8 cellular contexts compared by ENCODE assay signal in genomic region chr11:125063429-125064043, GRCh38. TPM values are rescaled to one million over a fixed set of nuclear protein-coding genes. Genes with fewer than 3 reads are reported as not detected.
DNase-seq lines count a peak whose midpoint lies in the region; ATAC-seq and TF ChIP-seq lines count a peak whose summit lies in the region.

No MANE protein-coding gene starts in this region.

- DNase-seq in activated T-cell treated with anti-CD3 and anti-CD28 coated beads, Interleukin-2, amount 50 U/mL, for 4 hours, result no peak
- DNase-seq in activated T-cell treated with anti-CD3 and anti-CD28 coated beads, Interleukin-2, amount 50 U/mL, for 1 hour, result no peak
- DNase-seq in activated T-cell treated with anti-CD3 and anti-CD28 coated beads, Interleukin-2, amount 50 U/mL, for 48 hours, result peak; percentile 24 to 31
- DNase-seq in right cardiac atrium (peak in 2 of 3 donors; percentile 30 to 49), gastrocnemius medialis (no peak), MV-4-11 (lab: John Stamatoyannopoulos, UW) (no peak), NCI-H2196 (lab: John Stamatoyannopoulos, UW; ENCODE audit: unreplicated experiment) (no peak)

- whole genome bisulfite sequencing in right cardiac atrium, result 6% methylated on average over 38 of the region's 38 CpGs

- peaks cover 45% of the 10 kb centered on the region for H3K27me3 Mint-ChIP-seq in activated T-cell treated with anti-CD3 and anti-CD28 coated beads, Interleukin-2, amount 50 U/mL, for 4 hours (ENCODE audit: low read depth)

- H3K27ac ChIP-seq in right cardiac atrium (ENCODE audit: low read length) (no peak overlapping the region), gastrocnemius medialis (peak overlapping the region; percentile 28 to 55 (median 44))

- no peaks in the 10 kb centered on the region for H3K36me3 Mint-ChIP-seq in activated T-cell treated with anti-CD3 and anti-CD28 coated beads, Interleukin-2, amount 50 U/mL, for 4 hours (ENCODE audit: insufficient read depth)

- H3K9me3 Mint-ChIP-seq in activated T-cell treated with anti-CD3 and anti-CD28 coated beads, Interleukin-2, amount 50 U/mL, for 4 hours, result no peaks in the 10 kb centered on the region

- no peak for TF ChIP-seq POLR2A in gastrocnemius medialis (IDR thresholded peaks at IDR 0.05)

- H3K9me3 ChIP-seq in right cardiac atrium (ENCODE audit: control insufficient read depth, low read length) (no peaks in the 10 kb centered on the region), gastrocnemius medialis (no peaks in the 10 kb centered on the region)

- H3K4me3 ChIP-seq in right cardiac atrium (ENCODE audit: low read length) (peak overlapping the region; percentile 60), gastrocnemius medialis (peak overlapping the region; percentile 59 to 69 (median 64))

- intact Hi-C loops in right cardiac atrium (cut with DNase I) (no loop called here), gastrocnemius medialis (cut with DNase I; ENCODE audit: low total_unique reads) (no loop called here)

- H3K4me3 Mint-ChIP-seq in activated T-cell treated with anti-CD3 and anti-CD28 coated beads, Interleukin-2, amount 50 U/mL, for 4 hours, result peak overlapping the region; percentile 69

- in situ Hi-C loops in gastrocnemius medialis (cut with MboI; ENCODE audit: low sequenced_read_pairs in 4 of 4), result no loop called here

- peaks cover 11% of the 10 kb centered on the region for H3K4me1 Mint-ChIP-seq in activated T-cell treated with anti-CD3 and anti-CD28 coated beads, Interleukin-2, amount 50 U/mL, for 4 hours (ENCODE audit: low read depth)

- no peaks in the 10 kb centered on the region for H3K27me3 ChIP-seq in right cardiac atrium (ENCODE audit: control insufficient read depth, insufficient read depth)
- H3K27me3 ChIP-seq in gastrocnemius medialis, result peaks cover 0 to 5% (median 4%) of the 10 kb centered on the region in 3 donors

- ATAC-seq in activated T-cell treated with anti-CD3 and anti-CD28 coated beads, Interleukin-2, amount 50 U/mL, for 4 hours, result peak; percentile 20 to 29
- peak; percentile 18 for ATAC-seq in HG02973 (IDR thresholded peaks at IDR 0.05; ENCODE audit: unreplicated experiment)
- peak; percentile 22 to 30 for ATAC-seq in right cardiac atrium
- no peak for ATAC-seq in gastrocnemius medialis

- TF ChIP-seq CTCF in gastrocnemius medialis (IDR thresholded peaks at IDR 0.05 in 4 of 5, conservative IDR thresholded peaks at IDR 0.05 in 1 of 5), result no peak

- no peaks in the 10 kb centered on the region for H3K36me3 ChIP-seq in gastrocnemius medialis

- H3K4me1 ChIP-seq in right cardiac atrium (ENCODE audit: control insufficient read depth, insufficient read depth, low read length) (no peaks in the 10 kb centered on the region), gastrocnemius medialis (peaks cover 0 to 8% of the 10 kb centered on the region in 2 donors)

RNA-seq across cellular contexts. Expression of gene SLC37A2, which starts 0.4 kb away (rescaled TPM):
- under 1 TPM; 0.13 to 0.21 (median 0.14) TPM for total RNA-seq in activated T-cell treated with anti-CD3 and anti-CD28 coated beads, Interleukin-2, amount 50 U/mL, for 4 hours
- 1 to 10 TPM; 2.9 to 4.6 (median 4.3) TPM for total RNA-seq in right cardiac atrium
- 0.97 TPM for polyA plus RNA-seq in right cardiac atrium
- 1 to 10 TPM in 3 of 4 donors, under 1 TPM in 1; 0.75 to 2.1 (median 1.5) TPM for total RNA-seq in gastrocnemius medialis

RNA-seq across cellular contexts. Expression of gene TMEM218, which starts 47.9 kb away (rescaled TPM):
- 10 to 100 TPM; 10.6 to 13.1 (median 12.3) TPM for total RNA-seq in activated T-cell treated with anti-CD3 and anti-CD28 coated beads, Interleukin-2, amount 50 U/mL, for 4 hours
- total RNA-seq in right cardiac atrium (10 to 100 TPM; 11.1 to 13.2 (median 11.7) TPM), gastrocnemius medialis (10 to 100 TPM in 1 of 4 donors, 1 to 10 TPM in 3; 6.3 to 11.2 (median 9.4) TPM)
- 14.1 TPM for polyA plus RNA-seq in right cardiac atrium

Comparison
In these comparisons a context has a peak if more than half of its experiments do, and no peak if none do; other contexts are left out.
1. DNase-seq: peak in activated T-cell treated with anti-CD3 and anti-CD28 coated beads, Interleukin-2, amount 50 U/mL, for 48 hours (2 of 2) and right cardiac atrium (2 of 3); none in activated T-cell treated with anti-CD3 and anti-CD28 coated beads, Interleukin-2, amount 50 U/mL, for 4 hours (single experiment), activated T-cell treated with anti-CD3 and anti-CD28 coated beads, Interleukin-2, amount 50 U/mL, for 1 hour (single experiment), gastrocnemius medialis (0 of 2), MV-4-11 (single experiment) and NCI-H2196 (single experiment).
2. ATAC-seq: peak in activated T-cell treated with anti-CD3 and anti-CD28 coated beads, Interleukin-2, amount 50 U/mL, for 4 hours (2 of 2), HG02973 (single experiment) and right cardiac atrium (2 of 2); none in gastrocnemius medialis (0 of 2).